In genomic region chr1:19010995-19011696, GRCh38 we compare ENCODE assay signal across 8 cellular contexts. TPM values are rescaled to one million over a fixed set of nuclear protein-coding genes. Genes with fewer than 3 reads are reported as not detected.
A peak's percentile ranks its signal among the peaks of the same experiment; 100 is the strongest.
DNase-seq lines count a peak whose midpoint lies in the region; ATAC-seq, FAIRE-seq and TF ChIP-seq lines count a peak whose summit lies in the region.

No MANE protein-coding gene starts in this region.

- POLR2A ChIA-PET in K562 (lab: Yijun Ruan, JAX), result no interaction called here

- no peaks in the 10 kb centered on the region for H3K79me2 ChIP-seq in K562 (ENCODE audit: control insufficient read depth, insufficient read depth, low read length)

- H3K27ac ChIP-seq in K562 (ENCODE audit: extremely low read depth, low read depth, low read length), result no peak overlapping the region

- H3K36me3 ChIP-seq in K562 (ENCODE audit: control insufficient read depth, insufficient read depth, low read length), result no peaks in the 10 kb centered on the region

- DNase-seq in AG20443 (ENCODE audit: low spot score), result peak; percentile 93
- peak; percentile 16 for DNase-seq in T-helper 9 cell
- DNase-seq in K562 (ENCODE audit: extremely low read depth in 1 of 4, low spot score in 3 of 4), result peak in 1 of 4 experiments; percentile 18
- DNase-seq in left colon, result peak; percentile 76 to 78
- peak; percentile 69 to 82 for DNase-seq in stimulated activated CD4-positive, alpha-beta T cell treated with anti-CD3 and anti-CD28 coated beads, Interleukin-4, amount 100 ng/mL, for 48 hours (ENCODE audit: low read depth in 2 of 2)
- no peak for DNase-seq in cerebellum (ENCODE audit: low spot score)

- no peak overlapping the region; a peak in 1 of 4 replicates for H3K9ac ChIP-seq in K562 (ENCODE audit: insufficient read depth in 1 of 2, low read depth in 2 of 2, low read length in 2 of 2)

- no peak for TF ChIP-seq CTCF in K562 (IDR thresholded peaks at IDR 0.05 in 2 of 3, conservative IDR thresholded peaks at IDR 0.05 in 1 of 3; ENCODE audit: insufficient read depth in 2 of 3, low read depth in 1 of 3, low read length in 3 of 3)

- no peak overlapping the region for H3K4me2 ChIP-seq in K562 (ENCODE audit: insufficient read depth, low read length)

- H2AFZ ChIP-seq in K562 (ENCODE audit: low read depth, low read length), result no peak overlapping the region

- ATAC-seq in HG03280 (IDR thresholded peaks at IDR 0.05; ENCODE audit: unreplicated experiment) (peak; percentile 60), K562 (peak; percentile 35; the same call in 2 of the 3 replicates), left colon (peak; percentile 72), HG03520 (IDR thresholded peaks at IDR 0.05; ENCODE audit: unreplicated experiment) (no peak)

- no peak for FAIRE-seq in K562 (lab: Jason Lieb, UNC)

- intact Hi-C loops in K562 (cut with micrococcal nuclease), result no loop called here
- intact Hi-C loops in left colon (cut with DNase I, micrococcal nuclease), result no loop called here

- H3K4me1 ChIP-seq in K562 (replicated peaks in 1 of 2; ENCODE audit: control insufficient read depth in 2 of 2, insufficient read depth in 2 of 2, low read length in 2 of 2), result peaks cover 3 to 8% of the 10 kb centered on the region in 2 experiments; a peak in 2 of 5 replicates

- BruUV-seq in K562 (replicated peaks; lab: Mats Ljungman, UMichigan), result no TSS peak

- peaks cover 53 to 81% of the 10 kb centered on the region in 2 experiments for H3K27me3 ChIP-seq in K562 (ENCODE audit: control insufficient read depth in 2 of 2, insufficient read depth in 2 of 2, low read length in 2 of 2)

- CTCF ChIA-PET in K562 (lab: Yijun Ruan, JAX; ENCODE audit: low intra/inter-chr PET ratio), result no interaction called here

- TF ChIP-seq POLR2A in K562 (conservative IDR thresholded peaks at IDR 0.05), result no peak

- TF ChIP-seq RAD21 in K562 (CRISPR knock-in tag; conservative IDR thresholded peaks at IDR 0.05 in 1 of 2, IDR thresholded peaks at IDR 0.05 in 1 of 2), result no peak

- TF ChIP-seq EP300 in K562 (IDR thresholded peaks at IDR 0.05; ENCODE audit: low read length), result no peak

- H3K9me1 ChIP-seq in K562 (ENCODE audit: control insufficient read depth, insufficient read depth, low read length), result no peaks in the 10 kb centered on the region

- in situ Hi-C loops in K562 (cut with MboI), result no loop called here

- no peak overlapping the region for H3K4me3 ChIP-seq in K562

- no peaks in the 10 kb centered on the region for H3K9me3 ChIP-seq in K562 (replicated peaks; ENCODE audit: control insufficient read depth, insufficient read depth, low read depth, low read length)

- 2% methylated on average over 18 of the region's 18 CpGs for WGBS in K562 (ENCODE audit: insufficient coverage, low coverage, missing lambda C conversion rate)

- H4K20me1 ChIP-seq in K562 (replicated peaks; ENCODE audit: control insufficient read depth, insufficient read depth, low read length), result peaks cover 16% of the 10 kb centered on the region

TF ChIP-seq in K562, 482 proteins besides CTCF, POLR2A, EP300 and RAD21 (continues in another document):
- TF ChIP-seq CEBPG (CRISPR knock-in tag; IDR thresholded peaks at IDR 0.05) (peak; percentile 29; the same call in 1 of the 2 replicates), CEBPG (tag; conservative IDR thresholded peaks at IDR 0.05 in 1 of 2, IDR thresholded peaks at IDR 0.05 in 1 of 2) (peak; percentile 74 to 76; a peak in 3 of 4 replicates), BACH1 (tag; IDR thresholded peaks at IDR 0.05) (no peak), ZNF696 (CRISPR knock-in tag; conservative IDR thresholded peaks at IDR 0.05) (no peak), BMI1 (IDR thresholded peaks at IDR 0.05; ENCODE audit: low read length) (no peak), KLF13 (tag; IDR thresholded peaks at IDR 0.05; ENCODE audit: borderline replicate concordance, low read depth) (no peak), CEBPB (tag; IDR thresholded peaks at IDR 0.05) (peak; percentile 52), PRDM10 (IDR thresholded peaks at IDR 0.05; ENCODE audit: partially characterized antibody) (no peak), ZNF165 (CRISPR knock-in tag; IDR thresholded peaks at IDR 0.05; ENCODE audit: borderline replicate concordance) (no peak), HIVEP1 (CRISPR knock-in tag; IDR thresholded peaks at IDR 0.05) (no peak), KLF6 (CRISPR knock-in tag; IDR thresholded peaks at IDR 0.05; ENCODE audit: borderline replicate concordance) (no peak), KDM1A (IDR thresholded peaks at IDR 0.05) (0 out of 4 replicates have a peak, but pooled peaks of 1 of the 2 experiments have one; percentile 16), USF1 (CRISPR knock-in tag; IDR thresholded peaks at IDR 0.05) (no peak), SMAD2 (IDR thresholded peaks at IDR 0.05; ENCODE audit: low read depth, low read length) (no peak), THRB (CRISPR knock-in tag; conservative IDR thresholded peaks at IDR 0.05) (no peak), ZNF212 (CRISPR knock-in tag; IDR thresholded peaks at IDR 0.05) (no peak), ZBTB1 (CRISPR knock-in tag; IDR thresholded peaks at IDR 0.05; ENCODE audit: borderline replicate concordance, low read depth) (no peak)

RNA-seq across cellular contexts. Expression of gene IFFO2, which starts 54.7 kb away (rescaled TPM):
- total RNA-seq in K562 (2011; cell fraction: chromatin; rRNA removed; ENCODE audit: low replicate concordance), result 0.12 TPM in 2 replicates
- total RNA-seq in K562 (2011; cell fraction: nucleolus; rRNA removed), result 0.13 and 0.17 TPM in 2 replicates
- 0.15 and 0.38 TPM in 2 replicates for total RNA-seq in K562 (2011; cell fraction: nucleoplasm; rRNA removed)
- total RNA-seq in K562 (2014; rRNA removed) (0.32 and 0.37 TPM in 2 replicates), K562 (2014; rRNA removed; fragmentation: Illumina TruSeq; extraction: Trizol) (0.15 and 0.26 TPM in 2 replicates), K562 (2015; rRNA removed; fragmentation: Illumina TruSeq; extraction: Trizol) (0.38 and 0.40 TPM in 2 replicates), K562 (2021) (0.67 and 1.0 TPM in 2 replicates), left colon (10 to 100 TPM in 1 of 2 donors, 1 to 10 TPM in 1; 5.4 to 14.7 TPM), cerebellum (6.5 TPM)
- polyA plus RNA-seq in K562 (2011; rRNA removed) (0.20 and 0.49 TPM in 2 replicates), K562 (2014; fragmentation: Illumina TruSeq; extraction: Trizol) (0.49 and 0.51 TPM in 2 replicates), K562 (2014; fragmentation: Nextera tagmentation; extraction: Ambion mirVana) (not detected), K562 (2014; rRNA removed) (0.44 and 0.50 TPM in 2 replicates)
- 0.78 and 0.85 TPM in 2 replicates for polyA plus RNA-seq in K562 (2011; cell fraction: cytosol; rRNA removed)
- 0.15 and 0.47 TPM in 2 replicates for polyA plus RNA-seq in K562 (2011; cell fraction: nucleus; rRNA removed)
- 0.81 and 1.1 TPM in 2 replicates for polyA plus RNA-seq in K562 (2012)
- polyA minus RNA-seq in K562 (2011; rRNA and poly(A)+ RNA removed), result 0.75 and 0.88 TPM in 2 replicates
- 0.46 and 0.76 TPM in 2 replicates for polyA minus RNA-seq in K562 (2011; cell fraction: cytosol; rRNA and poly(A)+ RNA removed)
- 0.22 and 0.27 TPM in 2 replicates for polyA minus RNA-seq in K562 (2011; cell fraction: nucleus; rRNA and poly(A)+ RNA removed)
